2 cellular contexts compared by ENCODE assay signal in genomic region chr9:27425827-27426716, GRCh38.
A peak's percentile ranks its signal among the peaks of the same experiment; 100 is the strongest.
TF ChIP-seq lines count a peak whose summit lies in the region.

No MANE protein-coding gene starts in this region.

TF ChIP-seq in HEK293, 187 proteins besides CTCF, POLR2A, EP300 and RAD21 (continued from another document):
- TF ChIP-seq, protein P1, sequence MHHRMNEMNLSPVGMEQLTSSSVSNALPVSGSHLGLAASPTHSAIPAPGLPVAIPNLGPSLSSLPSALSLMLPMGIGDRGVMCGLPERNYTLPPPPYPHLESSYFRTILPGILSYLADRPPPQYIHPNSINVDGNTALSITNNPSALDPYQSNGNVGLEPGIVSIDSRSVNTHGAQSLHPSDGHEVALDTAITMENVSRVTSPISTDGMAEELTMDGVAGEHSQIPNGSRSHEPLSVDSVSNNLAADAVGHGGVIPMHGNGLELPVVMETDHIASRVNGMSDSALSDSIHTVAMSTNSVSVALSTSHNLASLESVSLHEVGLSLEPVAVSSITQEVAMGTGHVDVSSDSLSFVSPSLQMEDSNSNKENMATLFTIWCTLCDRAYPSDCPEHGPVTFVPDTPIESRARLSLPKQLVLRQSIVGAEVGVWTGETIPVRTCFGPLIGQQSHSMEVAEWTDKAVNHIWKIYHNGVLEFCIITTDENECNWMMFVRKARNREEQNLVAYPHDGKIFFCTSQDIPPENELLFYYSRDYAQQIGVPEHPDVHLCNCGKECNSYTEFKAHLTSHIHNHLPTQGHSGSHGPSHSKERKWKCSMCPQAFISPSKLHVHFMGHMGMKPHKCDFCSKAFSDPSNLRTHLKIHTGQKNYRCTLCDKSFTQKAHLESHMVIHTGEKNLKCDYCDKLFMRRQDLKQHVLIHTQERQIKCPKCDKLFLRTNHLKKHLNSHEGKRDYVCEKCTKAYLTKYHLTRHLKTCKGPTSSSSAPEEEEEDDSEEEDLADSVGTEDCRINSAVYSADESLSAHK (tag by site-specific recombination; IDR thresholded peaks at IDR 0.05) = no peak
- TF ChIP-seq SP7 (tag by site-specific recombination; IDR thresholded peaks at IDR 0.05) (peak; percentile 88), ZNF549 (tag by site-specific recombination; IDR thresholded peaks at IDR 0.05) (no peak), ZNF626 (tag by site-specific recombination; IDR thresholded peaks at IDR 0.05) (no peak), OSR2 (tag by site-specific recombination; IDR thresholded peaks at IDR 0.05) (peak; percentile 57)

TF ChIP-seq in SK-N-SH, 30 proteins besides CTCF, POLR2A, EP300 and RAD21 (continued from another document):
- TF ChIP-seq, protein P2, sequence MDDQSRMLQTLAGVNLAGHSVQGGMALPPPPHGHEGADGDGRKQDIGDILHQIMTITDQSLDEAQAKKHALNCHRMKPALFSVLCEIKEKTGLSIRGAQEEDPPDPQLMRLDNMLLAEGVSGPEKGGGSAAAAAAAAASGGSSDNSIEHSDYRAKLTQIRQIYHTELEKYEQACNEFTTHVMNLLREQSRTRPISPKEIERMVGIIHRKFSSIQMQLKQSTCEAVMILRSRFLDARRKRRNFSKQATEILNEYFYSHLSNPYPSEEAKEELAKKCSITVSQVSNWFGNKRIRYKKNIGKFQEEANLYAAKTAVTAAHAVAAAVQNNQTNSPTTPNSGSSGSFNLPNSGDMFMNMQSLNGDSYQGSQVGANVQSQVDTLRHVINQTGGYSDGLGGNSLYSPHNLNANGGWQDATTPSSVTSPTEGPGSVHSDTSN (IDR thresholded peaks at IDR 0.05) = no peak
- TF ChIP-seq ELF1 (IDR thresholded peaks at IDR 0.05) = no peak
- no peak for TF ChIP-seq SIN3A (IDR thresholded peaks at IDR 0.05; ENCODE audit: borderline replicate concordance, low read depth, low read length)
- TF ChIP-seq, protein P3, sequence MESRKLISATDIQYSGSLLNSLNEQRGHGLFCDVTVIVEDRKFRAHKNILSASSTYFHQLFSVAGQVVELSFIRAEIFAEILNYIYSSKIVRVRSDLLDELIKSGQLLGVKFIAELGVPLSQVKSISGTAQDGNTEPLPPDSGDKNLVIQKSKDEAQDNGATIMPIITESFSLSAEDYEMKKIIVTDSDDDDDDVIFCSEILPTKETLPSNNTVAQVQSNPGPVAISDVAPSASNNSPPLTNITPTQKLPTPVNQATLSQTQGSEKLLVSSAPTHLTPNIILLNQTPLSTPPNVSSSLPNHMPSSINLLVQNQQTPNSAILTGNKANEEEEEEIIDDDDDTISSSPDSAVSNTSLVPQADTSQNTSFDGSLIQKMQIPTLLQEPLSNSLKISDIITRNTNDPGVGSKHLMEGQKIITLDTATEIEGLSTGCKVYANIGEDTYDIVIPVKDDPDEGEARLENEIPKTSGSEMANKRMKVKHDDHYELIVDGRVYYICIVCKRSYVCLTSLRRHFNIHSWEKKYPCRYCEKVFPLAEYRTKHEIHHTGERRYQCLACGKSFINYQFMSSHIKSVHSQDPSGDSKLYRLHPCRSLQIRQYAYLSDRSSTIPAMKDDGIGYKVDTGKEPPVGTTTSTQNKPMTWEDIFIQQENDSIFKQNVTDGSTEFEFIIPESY (IDR thresholded peaks at IDR 0.05; ENCODE audit: borderline replicate concordance, low read depth) = no peak
- no peak for TF ChIP-seq MXI1 (IDR thresholded peaks at IDR 0.05; ENCODE audit: low read depth, low read length)
- no peak for TF ChIP-seq GABPA (IDR thresholded peaks at IDR 0.05; ENCODE audit: low read depth)
- no peak for TF ChIP-seq NRF1 (IDR thresholded peaks at IDR 0.05; ENCODE audit: low read depth, low read length)
